Comparison of ENCODE assay signal across 1 cellular context in the genomic region with DNA sequence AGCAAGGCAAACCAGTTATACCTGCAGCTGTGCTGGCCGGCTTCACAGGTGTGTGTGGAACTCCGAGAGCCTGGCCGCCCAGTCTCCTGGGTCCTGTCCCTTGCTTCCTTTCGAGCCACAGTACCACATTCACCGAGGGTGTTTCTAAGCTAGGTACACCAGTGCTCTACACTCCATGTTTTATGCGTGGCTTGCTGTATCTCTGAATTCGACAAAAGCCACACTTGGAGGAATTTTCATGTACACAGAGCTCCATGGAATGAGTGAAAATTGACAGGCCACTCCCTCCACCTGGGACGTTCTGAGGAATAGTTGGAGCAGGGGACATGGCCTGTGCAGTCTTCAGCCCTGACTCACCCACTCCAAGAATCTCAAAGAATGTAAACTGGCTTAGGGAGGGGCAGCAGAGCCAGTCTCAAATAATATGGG.
A peak's percentile ranks its signal among the peaks of the same experiment; 100 is the strongest.
TF ChIP-seq lines count a peak whose summit lies in the region.

No MANE protein-coding gene starts in this region.

TF ChIP-seq in Ishikawa, 13 proteins besides CTCF, POLR2A, EP300 and RAD21 (continued from another document):
- TF ChIP-seq, protein P1, sequence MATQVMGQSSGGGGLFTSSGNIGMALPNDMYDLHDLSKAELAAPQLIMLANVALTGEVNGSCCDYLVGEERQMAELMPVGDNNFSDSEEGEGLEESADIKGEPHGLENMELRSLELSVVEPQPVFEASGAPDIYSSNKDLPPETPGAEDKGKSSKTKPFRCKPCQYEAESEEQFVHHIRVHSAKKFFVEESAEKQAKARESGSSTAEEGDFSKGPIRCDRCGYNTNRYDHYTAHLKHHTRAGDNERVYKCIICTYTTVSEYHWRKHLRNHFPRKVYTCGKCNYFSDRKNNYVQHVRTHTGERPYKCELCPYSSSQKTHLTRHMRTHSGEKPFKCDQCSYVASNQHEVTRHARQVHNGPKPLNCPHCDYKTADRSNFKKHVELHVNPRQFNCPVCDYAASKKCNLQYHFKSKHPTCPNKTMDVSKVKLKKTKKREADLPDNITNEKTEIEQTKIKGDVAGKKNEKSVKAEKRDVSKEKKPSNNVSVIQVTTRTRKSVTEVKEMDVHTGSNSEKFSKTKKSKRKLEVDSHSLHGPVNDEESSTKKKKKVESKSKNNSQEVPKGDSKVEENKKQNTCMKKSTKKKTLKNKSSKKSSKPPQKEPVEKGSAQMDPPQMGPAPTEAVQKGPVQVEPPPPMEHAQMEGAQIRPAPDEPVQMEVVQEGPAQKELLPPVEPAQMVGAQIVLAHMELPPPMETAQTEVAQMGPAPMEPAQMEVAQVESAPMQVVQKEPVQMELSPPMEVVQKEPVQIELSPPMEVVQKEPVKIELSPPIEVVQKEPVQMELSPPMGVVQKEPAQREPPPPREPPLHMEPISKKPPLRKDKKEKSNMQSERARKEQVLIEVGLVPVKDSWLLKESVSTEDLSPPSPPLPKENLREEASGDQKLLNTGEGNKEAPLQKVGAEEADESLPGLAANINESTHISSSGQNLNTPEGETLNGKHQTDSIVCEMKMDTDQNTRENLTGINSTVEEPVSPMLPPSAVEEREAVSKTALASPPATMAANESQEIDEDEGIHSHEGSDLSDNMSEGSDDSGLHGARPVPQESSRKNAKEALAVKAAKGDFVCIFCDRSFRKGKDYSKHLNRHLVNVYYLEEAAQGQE (IDR thresholded peaks at IDR 0.05; ENCODE audit: low read depth) = no peak
- TF ChIP-seq, protein P2, sequence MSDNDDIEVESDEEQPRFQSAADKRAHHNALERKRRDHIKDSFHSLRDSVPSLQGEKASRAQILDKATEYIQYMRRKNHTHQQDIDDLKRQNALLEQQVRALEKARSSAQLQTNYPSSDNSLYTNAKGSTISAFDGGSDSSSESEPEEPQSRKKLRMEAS (IDR thresholded peaks at IDR 0.05) = no peak; the same call in 1 of the 2 replicates
- TF ChIP-seq CREB1 (IDR thresholded peaks at IDR 0.05; ENCODE audit: low read depth) (no peak), CEBPB (IDR thresholded peaks at IDR 0.05) (no peak), TEAD4 (IDR thresholded peaks at IDR 0.05) (peak; percentile 84), EGR1 (IDR thresholded peaks at IDR 0.05) (no peak), YY1 (IDR thresholded peaks at IDR 0.05; ENCODE audit: low read depth) (no peak), FOXM1 (IDR thresholded peaks at IDR 0.05; ENCODE audit: borderline replicate concordance, low read depth) (no peak), TAF1 (IDR thresholded peaks at IDR 0.05; ENCODE audit: low read depth) (no peak), ZBTB7A (IDR thresholded peaks at IDR 0.05; ENCODE audit: low read depth) (no peak), TCF12 (IDR thresholded peaks at IDR 0.05; ENCODE audit: low read depth) (peak; percentile 88)
